ENCODE assay signal across 13 cellular contexts in the genomic region with DNA sequence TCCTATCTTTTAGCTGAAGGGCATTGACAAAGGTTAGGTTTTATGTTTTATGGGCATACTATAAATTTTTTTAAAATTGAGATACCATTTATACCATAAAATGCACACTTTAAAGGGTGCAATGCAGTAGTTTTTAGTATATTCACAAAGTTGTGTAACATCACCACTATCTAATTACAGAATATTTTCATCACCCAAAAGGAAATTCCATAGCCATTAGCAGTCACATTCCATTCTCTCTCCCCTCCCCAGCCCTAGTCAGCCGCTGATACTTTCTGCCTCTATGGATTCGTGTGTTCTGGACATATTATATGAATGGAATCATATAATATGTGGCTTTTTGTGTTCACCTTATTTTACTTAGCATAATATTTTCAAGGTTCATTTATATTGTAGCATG.
DNase-seq lines count a peak whose midpoint lies in the region; ATAC-seq lines count a peak whose summit lies in the region.
"Had no signal": no experiment of that assay in that cellular context is flagged by ENCODE, and none has a peak within 500 bp of the region (broad histone marks: within the 10 kb centered on the region; RNA-seq: fewer than 3 reads in every experiment).

No MANE protein-coding gene starts in this region.

- no peak overlapping the region for H3K4me3 Mint-ChIP-seq in activated CD8-positive, alpha-beta memory T cell treated with anti-CD3 and anti-CD28 coated beads, Interleukin-2, amount 10 ng/mL, durations not matched to agents 7 days and 5 days

- CTCF ChIA-PET in activated CD8-positive, alpha-beta memory T cell treated with anti-CD3 and anti-CD28 coated beads, Interleukin-2, amount 10 ng/mL, durations not matched to agents 7 days and 5 days (lab: Charles Lee), result no interaction called here

- DNase-seq in COLO829 (ENCODE audit: low spot score), result peak; percentile 47
- DNase-seq in NCI-H226, result peak; percentile 82
- peak; percentile 80 for DNase-seq in dermis blood vessel endothelial cell
- peak; percentile 61 for DNase-seq in mesendoderm
- DNase-seq in activated CD8-positive, alpha-beta memory T cell treated with anti-CD3 and anti-CD28 coated beads, Interleukin-2, amount 10 ng/mL, durations not matched to agents 7 days and 5 days, result no peak
- DNase-seq in GDM1 (lab: John Stamatoyannopoulos, UW), result no peak
- no peak for DNase-seq in MV-4-11 (lab: John Stamatoyannopoulos, UW)
- DNase-seq: activated CD4-positive, CD25-positive, alpha-beta regulatory T cell; NCI-H2227 treated with DMSO at 0.1 percent for 48 hours; SHP77; transverse colon had no signal

- H3K23ac ChIP-seq in mesendoderm (ENCODE audit: low read length), result no peak overlapping the region

- no peak overlapping the region for H4K5ac ChIP-seq in mesendoderm (ENCODE audit: low read length)

- H2BK15ac ChIP-seq in mesendoderm (replicated peaks; ENCODE audit: low read depth), result no peak overlapping the region

- no peak for ATAC-seq in activated CD8-positive, alpha-beta memory T cell treated with anti-CD3 and anti-CD28 coated beads, Interleukin-2, amount 10 ng/mL, durations not matched to agents 7 days and 5 days
- ATAC-seq in GM19324 (IDR thresholded peaks at IDR 0.05; ENCODE audit: low FRiP score, unreplicated experiment), result no peak
- ATAC-seq: sciatic nerve had no signal

- H3K79me1 ChIP-seq in mesendoderm (ENCODE audit: low read length), result no peaks in the 10 kb centered on the region

- no peak overlapping the region for H3K9ac ChIP-seq in mesendoderm (ENCODE audit: low read length)

- no peak overlapping the region for H3K4me2 ChIP-seq in mesendoderm (ENCODE audit: low read length)

- no peak overlapping the region for H2AK5ac ChIP-seq in mesendoderm (ENCODE audit: low read length)

- H3K4ac ChIP-seq in mesendoderm (ENCODE audit: low read depth, low read length), result no peak overlapping the region

- no peak overlapping the region for H3K18ac ChIP-seq in mesendoderm (ENCODE audit: low read length)

- H3K9me3 Mint-ChIP-seq in activated CD8-positive, alpha-beta memory T cell treated with anti-CD3 and anti-CD28 coated beads, Interleukin-2, amount 10 ng/mL, durations not matched to agents 7 days and 5 days (ENCODE audit: low read depth), result peaks cover 5% of the 10 kb centered on the region

- peaks cover 5% of the 10 kb centered on the region for H3K36me3 Mint-ChIP-seq in activated CD8-positive, alpha-beta memory T cell treated with anti-CD3 and anti-CD28 coated beads, Interleukin-2, amount 10 ng/mL, durations not matched to agents 7 days and 5 days

- no peak overlapping the region for H3K4me3 ChIP-seq in mesendoderm (ENCODE audit: low read length)
- H3K4me3 ChIP-seq: transverse colon had no signal

- no peaks in the 10 kb centered on the region for H3K27me3 ChIP-seq in mesendoderm (ENCODE audit: insufficient read depth, low read length, poor library complexity)
- H3K27me3 ChIP-seq: transverse colon had no signal

- no peak overlapping the region for H2BK120ac ChIP-seq in mesendoderm (ENCODE audit: low read depth, low read length)

- WGBS in mesendoderm (ENCODE audit: extremely low coverage, insufficient coverage, low lambda C conversion rate), result no CpG with 5 or more reads among the region's 2 CpGs

- no peaks in the 10 kb centered on the region for H3K4me1 ChIP-seq in mesendoderm (ENCODE audit: control insufficient read depth, low read depth, low read length)
- H3K4me1 ChIP-seq: transverse colon had no signal

- no peak overlapping the region for H3K56ac ChIP-seq in mesendoderm (ENCODE audit: low read length)

- no peaks in the 10 kb centered on the region for H3K27me3 Mint-ChIP-seq in activated CD8-positive, alpha-beta memory T cell treated with anti-CD3 and anti-CD28 coated beads, Interleukin-2, amount 10 ng/mL, durations not matched to agents 7 days and 5 days

- no peaks in the 10 kb centered on the region for H3K79me2 ChIP-seq in mesendoderm (ENCODE audit: control insufficient read depth, insufficient read depth, low read length)

- H2BK5ac ChIP-seq in mesendoderm (ENCODE audit: low read length), result no peak overlapping the region

- no peaks in the 10 kb centered on the region for H3K36me3 ChIP-seq in mesendoderm (ENCODE audit: control insufficient read depth, insufficient read depth, low read length)
- H3K36me3 ChIP-seq: transverse colon had no signal

- no peak overlapping the region for H3K27ac Mint-ChIP-seq in activated CD8-positive, alpha-beta memory T cell treated with anti-CD3 and anti-CD28 coated beads, Interleukin-2, amount 10 ng/mL, durations not matched to agents 7 days and 5 days

- H3K27ac ChIP-seq in mesendoderm (ENCODE audit: low read depth, low read length), result no peak overlapping the region
- H3K27ac ChIP-seq: transverse colon had no signal

- H4K8ac ChIP-seq in mesendoderm (ENCODE audit: low read depth, low read length), result no peak overlapping the region

- no peaks in the 10 kb centered on the region for H3K4me1 Mint-ChIP-seq in activated CD8-positive, alpha-beta memory T cell treated with anti-CD3 and anti-CD28 coated beads, Interleukin-2, amount 10 ng/mL, durations not matched to agents 7 days and 5 days

Comparison
In these comparisons a context has a peak if more than half of its experiments do, and no peak if none do; other contexts are left out.
1. DNase-seq: peak in COLO829 (single experiment), NCI-H226 (single experiment), dermis blood vessel endothelial cell (single experiment) and mesendoderm (single experiment); none in activated CD8-positive, alpha-beta memory T cell treated with anti-CD3 and anti-CD28 coated beads, Interleukin-2, amount 10 ng/mL, durations not matched to agents 7 days and 5 days (single experiment), GDM1 (single experiment) and MV-4-11 (single experiment).